20 cellular contexts compared by ENCODE assay signal in the genomic region with DNA sequence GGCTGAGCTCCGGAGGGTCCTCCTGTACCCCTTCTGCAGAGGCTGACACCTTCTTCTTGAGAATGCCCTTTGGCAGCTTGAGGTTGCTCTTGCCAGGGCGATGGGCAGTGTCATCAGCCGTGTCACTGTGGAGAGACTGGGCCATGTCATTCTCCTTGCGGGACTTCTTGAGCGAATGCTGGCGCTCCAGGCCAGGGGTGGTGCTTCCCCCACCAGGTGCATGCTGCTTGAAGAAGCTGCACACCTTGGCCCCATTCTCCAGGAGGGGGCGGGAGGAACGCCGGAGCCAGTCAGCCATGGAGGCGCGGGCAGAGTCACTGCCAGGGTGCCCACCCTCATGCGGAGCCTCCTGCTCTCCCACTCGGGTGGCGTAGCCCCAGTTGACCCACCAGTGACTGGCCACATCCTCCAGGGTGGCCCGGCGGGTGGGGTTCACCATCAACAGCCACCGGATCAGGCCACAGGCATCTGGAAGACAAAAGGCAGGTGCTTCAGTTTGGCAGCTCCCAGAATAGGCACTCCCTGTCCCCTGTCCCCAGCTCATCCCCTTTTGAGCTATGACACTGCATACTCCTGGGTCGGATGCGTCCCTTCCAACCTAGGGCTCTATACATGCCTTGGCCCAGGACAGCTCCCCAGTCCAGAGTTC. TPM values are rescaled to one million over a fixed set of nuclear protein-coding genes. Genes with fewer than 3 reads are reported as not detected.
DNase-seq lines count a peak whose midpoint lies in the region; FAIRE-seq and TF ChIP-seq lines count a peak whose summit lies in the region.
"Had no signal": no experiment of that assay in that cellular context is flagged by ENCODE, and none has a peak within 500 bp of the region (broad histone marks: within the 10 kb centered on the region; RNA-seq: fewer than 3 reads in every experiment).

No MANE protein-coding gene starts in this region.

- DNase-seq in activated naive CD4-positive, alpha-beta T cell treated with anti-CD3 and anti-CD28 coated beads, Interleukin-2, amount 10 ng/mL, durations not matched to agents 7 days and 5 days, result no peak
- no peak for DNase-seq in activated naive CD4-positive, alpha-beta T cell treated with anti-CD3 and anti-CD28 coated beads, Interleukin-2, amount 50 U/mL, for 16 hours
- no peak for DNase-seq in activated CD4-positive, alpha-beta memory T cell treated with anti-CD3 and anti-CD28 coated beads, Interleukin-2, amount 10 ng/mL, durations not matched to agents 7 days and 5 days
- DNase-seq in kidney (no peak), type B pancreatic cell (ENCODE audit: extremely low spot score, unreplicated experiment) (no peak), NCI-H526 treated with DMSO at 0.1 percent for 48 hours (lab: John Stamatoyannopoulos, UW) (no peak), SHP77 (lab: John Stamatoyannopoulos, UW) (no peak), RPMI8226 (no peak)
- DNase-seq: activated T-cell treated with anti-CD3 and anti-CD28 coated beads, Interleukin-2, amount 50 U/mL, for 72 hours; cortex of kidney; GDM1; heart right ventricle; islet precursor cell; KBM-7; NCI-H1105; upper lobe of right lung had no signal

- H3K4me3 ChIP-seq in kidney (ENCODE audit: low read length in 2 of 2), result no peak overlapping the region
- H3K4me3 ChIP-seq: HAP-1, heart right ventricle, pancreas, upper lobe of right lung had no signal

- peaks cover 63% of the 10 kb centered on the region for H3K36me3 Mint-ChIP-seq in activated naive CD4-positive, alpha-beta T cell treated with anti-CD3 and anti-CD28 coated beads, Interleukin-2, amount 10 ng/mL, durations not matched to agents 7 days and 5 days
- H3K36me3 Mint-ChIP-seq in activated CD4-positive, alpha-beta memory T cell treated with anti-CD3 and anti-CD28 coated beads, Interleukin-2, amount 10 ng/mL, durations not matched to agents 7 days and 5 days (ENCODE audit: low read depth), result peaks cover 56% of the 10 kb centered on the region
- peaks cover 28% of the 10 kb centered on the region for H3K36me3 Mint-ChIP-seq in type B pancreatic cell

- H3K9me3 Mint-ChIP-seq in activated naive CD4-positive, alpha-beta T cell treated with anti-CD3 and anti-CD28 coated beads, Interleukin-2, amount 10 ng/mL, durations not matched to agents 7 days and 5 days, result no peaks in the 10 kb centered on the region
- H3K9me3 Mint-ChIP-seq in activated CD4-positive, alpha-beta memory T cell treated with anti-CD3 and anti-CD28 coated beads, Interleukin-2, amount 10 ng/mL, durations not matched to agents 7 days and 5 days, result no peaks in the 10 kb centered on the region
- H3K9me3 Mint-ChIP-seq in type B pancreatic cell, result no peaks in the 10 kb centered on the region
- H3K9me3 Mint-ChIP-seq: activated T-cell treated with anti-CD3 and anti-CD28 coated beads, Interleukin-2, amount 50 U/mL, for 72 hours; memory B cell had no signal

- no peak for TF ChIP-seq CTCF in kidney (IDR thresholded peaks at IDR 0.05; ENCODE audit: borderline replicate concordance, extremely low read depth, insufficient read depth)
- TF ChIP-seq CTCF in type B pancreatic cell (conservative IDR thresholded peaks at IDR 0.05), result no peak

- peak overlapping the region; percentile 69 for H3K27ac Mint-ChIP-seq in activated naive CD4-positive, alpha-beta T cell treated with anti-CD3 and anti-CD28 coated beads, Interleukin-2, amount 10 ng/mL, durations not matched to agents 7 days and 5 days
- H3K27ac Mint-ChIP-seq in activated CD4-positive, alpha-beta memory T cell treated with anti-CD3 and anti-CD28 coated beads, Interleukin-2, amount 10 ng/mL, durations not matched to agents 7 days and 5 days, result peak overlapping the region; percentile 64
- peak overlapping the region; percentile 33 for H3K27ac Mint-ChIP-seq in type B pancreatic cell

- H3K9me3 ChIP-seq in kidney (ENCODE audit: control insufficient read depth in 1 of 2, low read length in 2 of 2), result no peaks in the 10 kb centered on the region
- H3K9me3 ChIP-seq: HAP-1, heart right ventricle, pancreas, upper lobe of right lung had no signal

- intact Hi-C loops in kidney (cut with DNase I), result no loop called here

- FAIRE-seq in kidney (lab: Jason Lieb, UNC), result no peak
- FAIRE-seq: pancreas had no signal

- CTCF ChIA-PET in activated naive CD4-positive, alpha-beta T cell treated with anti-CD3 and anti-CD28 coated beads, Interleukin-2, amount 10 ng/mL, durations not matched to agents 7 days and 5 days (lab: Charles Lee), result interaction anchor here (0.7 to 2.0 kb wide), 7 partner anchors 13 to 32 kb away, joined by 3 to 6 read pairs (median 5); a partner anchor contains a TSS
- CTCF ChIA-PET in activated CD4-positive, alpha-beta memory T cell treated with anti-CD3 and anti-CD28 coated beads, Interleukin-2, amount 10 ng/mL, durations not matched to agents 7 days and 5 days (lab: Charles Lee), result interaction anchor here (0.7 to 1.5 kb wide), 4 partner anchors 22 to 50 kb away, joined by 3 read pairs; no protein-coding TSS in a partner anchor

- H3K27me3 Mint-ChIP-seq in activated naive CD4-positive, alpha-beta T cell treated with anti-CD3 and anti-CD28 coated beads, Interleukin-2, amount 10 ng/mL, durations not matched to agents 7 days and 5 days, result peaks cover 8% of the 10 kb centered on the region
- peaks cover 2% of the 10 kb centered on the region for H3K27me3 Mint-ChIP-seq in activated CD4-positive, alpha-beta memory T cell treated with anti-CD3 and anti-CD28 coated beads, Interleukin-2, amount 10 ng/mL, durations not matched to agents 7 days and 5 days
- H3K27me3 Mint-ChIP-seq in type B pancreatic cell, result no peaks in the 10 kb centered on the region
- H3K27me3 Mint-ChIP-seq: memory B cell had no signal

- H3K27ac ChIP-seq in kidney (ENCODE audit: low read depth in 2 of 2, low read length in 2 of 2), result peak overlapping the region; percentile 7 to 25
- H3K27ac ChIP-seq: heart right ventricle, upper lobe of right lung had no signal

- POLR2A ChIA-PET in activated CD4-positive, alpha-beta memory T cell treated with anti-CD3 and anti-CD28 coated beads, Interleukin-2, amount 10 ng/mL, durations not matched to agents 7 days and 5 days (lab: Charles Lee), result interaction anchor here (0.9 to 1.7 kb wide), 3 partner anchors 16 to 328 kb away, joined by 3 to 5 read pairs (median 3); no protein-coding TSS in a partner anchor

- no peak overlapping the region for H3K9ac ChIP-seq in kidney (ENCODE audit: low read length in 2 of 2)

- H3K4me1 ChIP-seq in kidney (ENCODE audit: control insufficient read depth in 1 of 2, insufficient read depth in 1 of 2, low read depth in 1 of 2, low read length in 2 of 2), result peaks cover 24 to 26% of the 10 kb centered on the region in 2 donors

- no peak overlapping the region for H3K4me3 Mint-ChIP-seq in activated naive CD4-positive, alpha-beta T cell treated with anti-CD3 and anti-CD28 coated beads, Interleukin-2, amount 10 ng/mL, durations not matched to agents 7 days and 5 days
- no peak overlapping the region for H3K4me3 Mint-ChIP-seq in activated CD4-positive, alpha-beta memory T cell treated with anti-CD3 and anti-CD28 coated beads, Interleukin-2, amount 10 ng/mL, durations not matched to agents 7 days and 5 days
- no peak overlapping the region for H3K4me3 Mint-ChIP-seq in type B pancreatic cell
- H3K4me3 Mint-ChIP-seq: activated T-cell treated with anti-CD3 and anti-CD28 coated beads, Interleukin-2, amount 50 U/mL, for 72 hours; memory B cell had no signal

- H3K36me3 ChIP-seq in kidney (ENCODE audit: control insufficient read depth in 1 of 2, insufficient read depth in 2 of 2, low read length in 2 of 2), result peaks cover 41 to 57% of the 10 kb centered on the region in 2 donors

- peaks cover 31% of the 10 kb centered on the region for H3K4me1 Mint-ChIP-seq in activated naive CD4-positive, alpha-beta T cell treated with anti-CD3 and anti-CD28 coated beads, Interleukin-2, amount 10 ng/mL, durations not matched to agents 7 days and 5 days
- peaks cover 16% of the 10 kb centered on the region for H3K4me1 Mint-ChIP-seq in activated CD4-positive, alpha-beta memory T cell treated with anti-CD3 and anti-CD28 coated beads, Interleukin-2, amount 10 ng/mL, durations not matched to agents 7 days and 5 days
- peaks cover 20% of the 10 kb centered on the region for H3K4me1 Mint-ChIP-seq in type B pancreatic cell (ENCODE audit: unreplicated experiment)

RNA-seq across cellular contexts. Expression of a gene that starts 17.4 kb away (rescaled TPM):
- 10 to 100 TPM; 12.4 to 13.0 TPM for total RNA-seq in activated CD4-positive, alpha-beta memory T cell treated with anti-CD3 and anti-CD28 coated beads, Interleukin-2, amount 10 ng/mL, durations not matched to agents 7 days and 5 days
- 19.4 TPM for total RNA-seq in kidney
- 15.1 TPM for polyA plus RNA-seq in kidney (ENCODE audit: insufficient read depth, low read depth, low replicate concordance)
- 13.5 and 17.7 TPM in 2 replicates for total RNA-seq in type B pancreatic cell (ENCODE audit: low replicate concordance)

RNA-seq across cellular contexts. Expression of a gene that starts 52.6 kb away (rescaled TPM):
- total RNA-seq in activated CD4-positive, alpha-beta memory T cell treated with anti-CD3 and anti-CD28 coated beads, Interleukin-2, amount 10 ng/mL, durations not matched to agents 7 days and 5 days, result not detected
- total RNA-seq in kidney (not detected), type B pancreatic cell (ENCODE audit: low replicate concordance) (0.50 and 3.9 TPM in 2 replicates)
- not detected for polyA plus RNA-seq in kidney (ENCODE audit: insufficient read depth, low read depth, low replicate concordance)
- total RNA-seq: activated T-cell treated with anti-CD3 and anti-CD28 coated beads, Interleukin-2, amount 50 U/mL, for 72 hours had no signal
- polyA plus RNA-seq: aorta had no signal
